Comparison of ENCODE assay signal across 1 cellular context in genomic region chr3:186929676-186930075, GRCh38.
TF ChIP-seq lines count a peak whose summit lies in the region.

No MANE protein-coding gene starts in this region.

TF ChIP-seq in GM12878, 131 proteins besides CTCF, POLR2A, EP300 and RAD21 (continued from another document):
- no peak for TF ChIP-seq E2F4 (IDR thresholded peaks at IDR 0.05; ENCODE audit: low read depth, low read length)
- no peak for TF ChIP-seq NR2C1 (IDR thresholded peaks at IDR 0.05)
- no peak for TF ChIP-seq CEBPB (IDR thresholded peaks at IDR 0.05; ENCODE audit: borderline replicate concordance in 1 of 2, low read depth in 2 of 2, low read length in 2 of 2)
- no peak for TF ChIP-seq ZBTB11 (CRISPR knock-in tag; IDR thresholded peaks at IDR 0.05)
- no peak for TF ChIP-seq IRF4 (IDR thresholded peaks at IDR 0.05; ENCODE audit: low read depth, low read length)
- no peak for TF ChIP-seq NRF1 (conservative IDR thresholded peaks at IDR 0.05; ENCODE audit: low read depth, low read length)
- TF ChIP-seq ZNF207 (IDR thresholded peaks at IDR 0.05; ENCODE audit: borderline replicate concordance): no peak
- no peak for TF ChIP-seq CBX5 (IDR thresholded peaks at IDR 0.05; ENCODE audit: low read depth)
- no peak for TF ChIP-seq EED (IDR thresholded peaks at IDR 0.05; ENCODE audit: low read depth)
- TF ChIP-seq NFIC (IDR thresholded peaks at IDR 0.05; ENCODE audit: low read depth, low read length): no peak
